Comparison of ENCODE assay signal across 1 cellular context in the genomic region with DNA sequence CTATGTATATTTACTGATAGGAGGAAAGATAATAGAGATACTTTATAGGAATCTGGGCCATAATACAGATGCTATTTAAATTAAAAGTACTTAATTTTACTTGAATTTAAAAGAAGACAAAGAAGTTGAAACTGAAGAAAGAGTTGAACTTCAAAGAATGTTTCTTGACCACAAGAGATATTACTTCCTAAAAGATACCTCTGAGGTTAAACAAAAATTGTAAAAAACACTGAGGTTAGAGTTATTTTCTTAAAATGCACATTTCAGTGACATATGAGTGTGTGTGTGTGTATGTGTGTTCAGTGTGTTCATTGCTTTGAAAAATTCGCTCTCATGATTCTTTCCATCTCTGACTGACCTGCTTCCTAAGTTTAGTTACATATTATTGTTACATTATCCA.
A peak's percentile ranks its signal among the peaks of the same experiment; 100 is the strongest.
TF ChIP-seq lines count a peak whose summit lies in the region.

No MANE protein-coding gene starts in this region.

TF ChIP-seq in GM12878, 131 proteins besides CTCF, POLR2A, EP300 and RAD21:
- TF ChIP-seq TCF7 (IDR thresholded peaks at IDR 0.05; ENCODE audit: borderline replicate concordance): peak; percentile 58
- peak; percentile 69 for TF ChIP-seq RUNX3 (IDR thresholded peaks at IDR 0.05; ENCODE audit: low read length)
- no peak for TF ChIP-seq GATAD2B (conservative IDR thresholded peaks at IDR 0.05; ENCODE audit: low read depth)
- TF ChIP-seq ATF7 (IDR thresholded peaks at IDR 0.05; ENCODE audit: low read depth): 0 out of 2 replicates have a peak, but pooled peaks have one; percentile 21
- TF ChIP-seq IKZF2 (IDR thresholded peaks at IDR 0.05): peak in 1 of 2 experiments; percentile 26; a peak in 1 of 4 replicates
TF ChIP-seq in GM12878: peak in this region for 4.
